1 cellular context compared by ENCODE assay signal in genomic region chr16:89701425-89702406, GRCh38.
TF ChIP-seq lines count a peak whose summit lies in the region.

TSS of gene SPATA2L (minus strand) at chr16:89701705. CDS start at chr16:89701232, 473 bp downstream.

TF ChIP-seq in K562, 482 proteins besides CTCF, POLR2A, EP300 and RAD21 (continued from another document and continues in another):
- TF ChIP-seq ZNF639 (CRISPR knock-in tag; conservative IDR thresholded peaks at IDR 0.05 in 1 of 2, IDR thresholded peaks at IDR 0.05 in 1 of 2) (peak in 1 of 2 experiments; percentile 63; a peak in 2 of 4 replicates), GABPB2 (CRISPR knock-in tag; conservative IDR thresholded peaks at IDR 0.05) (no peak), SOX6 (IDR thresholded peaks at IDR 0.05) (0 out of 2 replicates have a peak, but pooled peaks have one; percentile 15), ARID4B (CRISPR knock-in tag; IDR thresholded peaks at IDR 0.05) (peak; percentile 74; the same call in 1 of the 2 replicates), SAP30 (IDR thresholded peaks at IDR 0.05; ENCODE audit: borderline replicate concordance, insufficient read depth, low read depth, low read length, poor library complexity, severe bottlenecking) (peak; percentile 66), ETS1 (conservative IDR thresholded peaks at IDR 0.05; ENCODE audit: control insufficient read depth, low read depth, low read length) (0 out of 2 replicates have a peak, but pooled peaks have one; percentile 54), ZKSCAN1 (IDR thresholded peaks at IDR 0.05; ENCODE audit: low read depth, low read length) (no peak), ZNF696 (CRISPR knock-in tag; conservative IDR thresholded peaks at IDR 0.05) (no peak), PML (IDR thresholded peaks at IDR 0.05; ENCODE audit: low read length) (no peak), ATF7 (IDR thresholded peaks at IDR 0.05) (peak; percentile 62; the same call in 1 of the 2 replicates), POLR2AphosphoS5 (IDR thresholded peaks at IDR 0.05; ENCODE audit: control insufficient read depth, insufficient read depth, low read depth, low read length) (peak; percentile 60), PHF8 (IDR thresholded peaks at IDR 0.05; ENCODE audit: borderline replicate concordance, low read length) (peak; percentile 66; the same call in 1 of the 2 replicates), NONO (IDR thresholded peaks at IDR 0.05; ENCODE audit: low read depth in 2 of 2, low read length in 1 of 2) (0 out of 4 replicates have a peak, but pooled peaks of 1 of the 2 experiments have one; percentile 52), NFYB (IDR thresholded peaks at IDR 0.05; ENCODE audit: extremely low read depth, insufficient read length) (peak; percentile 14), ETV1 (tag; conservative IDR thresholded peaks at IDR 0.05; ENCODE audit: low read depth) (peak; percentile 29; the same call in 1 of the 2 replicates), NCOA2 (IDR thresholded peaks at IDR 0.05; ENCODE audit: partially characterized antibody in 2 of 2) (no peak), RCOR1 (IDR thresholded peaks at IDR 0.05; ENCODE audit: borderline replicate concordance in 1 of 2, low read depth in 2 of 2, low read length in 2 of 2) (peak in 1 of 2 experiments; percentile 33; a peak in 1 of 4 replicates), CXXC5 (CRISPR knock-in tag; IDR thresholded peaks at IDR 0.05) (peak; percentile 79), UBTF (IDR thresholded peaks at IDR 0.05; ENCODE audit: borderline replicate concordance in 1 of 2, low read depth in 2 of 2, low read length in 2 of 2) (peak; percentile 94 to 97; a peak in 3 of 4 replicates), HNRNPLL (IDR thresholded peaks at IDR 0.05; ENCODE audit: low read depth, low read length, poor library complexity, severe bottlenecking) (peak; percentile 56), CTCFL (IDR thresholded peaks at IDR 0.05; ENCODE audit: borderline replicate concordance, insufficient read depth, low read depth, low read length, poor library complexity, severe bottlenecking) (peak; percentile 62), SREBF1 (IDR thresholded peaks at IDR 0.05; ENCODE audit: borderline replicate concordance, low read depth, low read length) (no peak), E2F4 (CRISPR knock-in tag; IDR thresholded peaks at IDR 0.05; ENCODE audit: low read depth) (0 out of 2 replicates have a peak, but pooled peaks have one; percentile 53), VEZF1 (CRISPR knock-in tag; IDR thresholded peaks at IDR 0.05) (peak; percentile 69), MCM2 (IDR thresholded peaks at IDR 0.05; ENCODE audit: low read depth) (no peak), ATF1 (CRISPR knock-in tag; IDR thresholded peaks at IDR 0.05) (no peak), ATF1 (tag; IDR thresholded peaks at IDR 0.05) (peak; percentile 62), SUPT5H (IDR thresholded peaks at IDR 0.05) (peak; percentile 65), NR2C2 (CRISPR knock-in tag; IDR thresholded peaks at IDR 0.05) (peak; percentile 40; the same call in 1 of the 2 replicates), NR2C2 (tag; IDR thresholded peaks at IDR 0.05) (no peak), CREM (IDR thresholded peaks at IDR 0.05; ENCODE audit: low read depth) (peak; percentile 48; the same call in 1 of the 2 replicates), ARNT (IDR thresholded peaks at IDR 0.05) (no peak), E2F5 (CRISPR knock-in tag; IDR thresholded peaks at IDR 0.05) (peak; percentile 55; the same call in 1 of the 2 replicates), KDM2B (CRISPR knock-in tag; IDR thresholded peaks at IDR 0.05) (0 out of 2 replicates have a peak, but pooled peaks have one; percentile 41), CCNT2 (IDR thresholded peaks at IDR 0.05; ENCODE audit: borderline replicate concordance, extremely low read depth, insufficient read length, low read depth, low read length) (peak; percentile 52), PREB (CRISPR knock-in tag; IDR thresholded peaks at IDR 0.05) (no peak), GABPB1 (CRISPR knock-in tag; IDR thresholded peaks at IDR 0.05) (peak; percentile 62), FOXK1 (CRISPR knock-in tag; IDR thresholded peaks at IDR 0.05; ENCODE audit: borderline replicate concordance) (no peak)
